23 cellular contexts compared by ENCODE assay signal in genomic region chr4:15066140-15066539, GRCh38.
A peak's percentile ranks its signal among the peaks of the same experiment; 100 is the strongest.
DNase-seq lines count a peak whose midpoint lies in the region; ATAC-seq and TF ChIP-seq lines count a peak whose summit lies in the region.
"Had no signal": no experiment of that assay in that cellular context is flagged by ENCODE, and none has a peak within 500 bp of the region (broad histone marks: within the 10 kb centered on the region; RNA-seq: fewer than 3 reads in every experiment).

No MANE protein-coding gene starts in this region.

- TF ChIP-seq CTCF in cardiac muscle cell (IDR thresholded peaks at IDR 0.05; ENCODE audit: low read depth, low read length) (no peak), right atrium auricular region (IDR thresholded peaks at IDR 0.05) (no peak), esophagus squamous epithelium (IDR thresholded peaks at IDR 0.05) (no peak)

- ATAC-seq in GM18858 (IDR thresholded peaks at IDR 0.05; ENCODE audit: unreplicated experiment) = no peak
- ATAC-seq: GM12878, GM23338, HCT116 had no signal

- H3K27ac ChIP-seq in cardiac muscle cell (peak overlapping the region; percentile 85), right atrium auricular region (no peak overlapping the region), esophagus squamous epithelium (peak overlapping the region in 3 of 4 donors; percentile 11 to 26 (median 15)), temporal lobe (ENCODE audit: low read depth, low read length) (peak overlapping the region; percentile 59)

- WGBS in esophagus squamous epithelium, 2 donors = 92 to 94% methylated on average over 7 of the region's 7 CpGs

- H3K4me1 ChIP-seq in cardiac muscle cell (ENCODE audit: low read depth) (peaks cover 12% of the 10 kb centered on the region), right atrium auricular region (no peaks in the 10 kb centered on the region), esophagus squamous epithelium (peaks cover 0 to 41% (median 3%) of the 10 kb centered on the region in 3 donors)
- H3K4me1 ChIP-seq: BE2C, Caco-2 had no signal

- H3K9me3 ChIP-seq in cardiac muscle cell (ENCODE audit: low read depth) (no peaks in the 10 kb centered on the region), right atrium auricular region (no peaks in the 10 kb centered on the region), esophagus squamous epithelium (no peaks in the 10 kb centered on the region)
- H3K9me3 ChIP-seq: BE2C, Caco-2, MG63 had no signal

- intact Hi-C loops in esophagus squamous epithelium (cut with DNase I) = no loop called here

- TF ChIP-seq POLR2A in esophagus squamous epithelium (IDR thresholded peaks at IDR 0.05) = no peak

- H3K4me3 ChIP-seq in cardiac muscle cell = no peak overlapping the region
- H3K4me3 ChIP-seq in right atrium auricular region = no peak overlapping the region
- no peak overlapping the region for H3K4me3 ChIP-seq in esophagus squamous epithelium
- H3K4me3 ChIP-seq: GM12878, GM23338, MG63 had no signal

- H3K27me3 ChIP-seq in cardiac muscle cell (no peaks in the 10 kb centered on the region), right atrium auricular region (no peaks in the 10 kb centered on the region), esophagus squamous epithelium (no peaks in the 10 kb centered on the region)
- H3K27me3 ChIP-seq: BE2C, MG63 had no signal

- DNase-seq in cardiac muscle cell (ENCODE audit: low read depth in 1 of 2, low spot score in 1 of 2) = peak in 1 of 2 donors; percentile 62
- DNase-seq in right atrium auricular region (ENCODE audit: low spot score) = no peak
- peak; percentile 91 for DNase-seq in SK-MEL-5 (ENCODE audit: low read depth, low spot score)
- no peak for DNase-seq in esophagus squamous epithelium (lab: John Stamatoyannopoulos, UW)
- no peak for DNase-seq in activated gamma-delta T cell treated with Interleukin-2 at 50 U/mL for 16 hours
- DNase-seq in activated CD4-positive, alpha-beta T cell treated with anti-CD3 and anti-CD28 coated beads for 48 hours = no peak
- DNase-seq: BE2C; Caco-2; CD4-positive, CD25-positive, alpha-beta regulatory T cell; DMS153; GF-D8; Kasumi-1; MG63; NCI-H1105 treated with DMSO at 0.1 percent for 48 hours; NCI-H1694; NCI-H748 treated with DMSO at 0.1 percent for 48 hours; NK-92 treated with Interleukin-12 subunit alpha and Interleukin-12 subunit beta, amount 100 ng/mL, for 24 hours; SHP77 had no signal

- in situ Hi-C loops in SK-MEL-5 (cut with HindIII; ENCODE audit: low pct_unique_long_range_greater_than_20kb, low sequenced_read_pairs) = no loop called here

- H3K36me3 ChIP-seq in cardiac muscle cell (peaks cover 17% of the 10 kb centered on the region), right atrium auricular region (peaks cover 25% of the 10 kb centered on the region), esophagus squamous epithelium (peaks cover 0 to 81% (median 0%) of the 10 kb centered on the region in 3 donors)
- H3K36me3 ChIP-seq: MG63 had no signal

Comparison
In these comparisons a context has a peak if more than half of its experiments do, and no peak if none do; other contexts are left out.
1. H3K27ac ChIP-seq: peak in cardiac muscle cell (single experiment), esophagus squamous epithelium (3 of 4) and temporal lobe (single experiment); none in right atrium auricular region (0 of 2).